Comparison of ENCODE assay signal across 17 cellular contexts in the genomic region with DNA sequence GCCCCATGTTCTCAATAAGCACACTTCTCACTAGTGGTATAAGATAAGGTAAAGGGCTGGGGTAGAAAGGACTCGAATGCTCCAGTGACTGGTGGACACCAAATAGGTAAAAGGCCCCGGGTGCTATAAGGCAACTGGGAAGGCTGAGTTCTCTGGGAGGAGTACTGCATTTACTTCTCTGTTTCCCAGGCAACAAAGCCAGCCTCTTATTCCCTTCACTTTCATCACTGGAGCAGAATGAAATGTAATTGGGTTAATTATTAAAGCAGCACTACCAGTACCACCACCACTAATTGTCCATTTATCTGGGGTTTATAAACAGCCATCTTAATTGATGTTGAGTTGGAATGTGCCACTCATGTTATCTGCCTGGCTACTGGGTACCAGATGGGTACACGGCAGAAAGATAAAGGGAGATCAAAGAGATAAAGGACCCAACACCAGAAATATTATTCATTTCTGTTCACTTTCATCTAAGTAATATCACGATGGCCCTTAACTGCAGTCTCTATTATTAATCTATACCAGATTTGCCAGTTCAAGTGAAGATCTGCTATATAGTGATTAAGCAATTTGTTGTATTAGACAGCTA.
A peak's percentile ranks its signal among the peaks of the same experiment; 100 is the strongest.
DNase-seq lines count a peak whose midpoint lies in the region; ATAC-seq, FAIRE-seq and TF ChIP-seq lines count a peak whose summit lies in the region.
"Had no signal": no experiment of that assay in that cellular context is flagged by ENCODE, and none has a peak within 500 bp of the region (broad histone marks: within the 10 kb centered on the region; RNA-seq: fewer than 3 reads in every experiment).

No MANE protein-coding gene starts in this region.

- peak; percentile 28 for DNase-seq in Ammon's horn (ENCODE audit: low spot score)
- peak; percentile 5 for DNase-seq in NCI-H1105 (lab: John Stamatoyannopoulos, UW)
- peak; percentile 26 for DNase-seq in SK-N-SH
- peak; percentile 85 for DNase-seq in left kidney (ENCODE audit: low read depth, low spot score)
- DNase-seq in HCEC 1CT, result no peak
- no peak for DNase-seq in activated CD4-positive, alpha-beta T cell treated with anti-CD3 and anti-CD28 coated beads, Interleukin-2, amount 50 U/mL, for 1 hour
- DNase-seq in RCC 7860 (ENCODE audit: low spot score), result no peak
- DNase-seq in lower lobe of right lung, result no peak
- DNase-seq: H9, IMR-90, Kasumi-1, MM.1S, NCI-H1092 treated with DMSO at 0.1 percent for 48 hours, NCI-H2081, NCI-H526 treated with DMSO at 0.1 percent for 48 hours, T-cell had no signal

- no peaks in the 10 kb centered on the region for H3K27me3 ChIP-seq in SK-N-SH (ENCODE audit: insufficient read depth)
- no peaks in the 10 kb centered on the region for H3K27me3 ChIP-seq in lower lobe of right lung (ENCODE audit: low read depth)

- H3K27ac ChIP-seq in SK-N-SH (ENCODE audit: low read depth in 2 of 2, low read length in 1 of 2) (no peak overlapping the region), lower lobe of right lung (no peak overlapping the region)
- H3K27ac ChIP-seq: C4-2B had no signal

- peak in 1 of 2 experiments; percentile 85; a peak in 2 of 4 replicates for TF ChIP-seq EP300 in SK-N-SH (IDR thresholded peaks at IDR 0.05; ENCODE audit: borderline replicate concordance in 1 of 2, low read depth in 1 of 2, low read length in 1 of 2)

- TF ChIP-seq CTCF in SK-N-SH (IDR thresholded peaks at IDR 0.05) (no peak), lower lobe of right lung (IDR thresholded peaks at IDR 0.05) (no peak)

- H3K9me3 ChIP-seq in SK-N-SH, result no peaks in the 10 kb centered on the region
- H3K9me3 ChIP-seq in lower lobe of right lung, result no peaks in the 10 kb centered on the region

- TF ChIP-seq RAD21 in SK-N-SH (IDR thresholded peaks at IDR 0.05; ENCODE audit: low read length), result no peak

- intact Hi-C loops in lower lobe of right lung (cut with DNase I), result no loop called here

- H2AFZ ChIP-seq in SK-N-SH (ENCODE audit: low read depth), result no peak overlapping the region

- peaks cover 9% of the 10 kb centered on the region; the same call in 1 of the 2 replicates for H3K79me2 ChIP-seq in SK-N-SH (ENCODE audit: insufficient read depth)

- 65% methylated on average over 4 of the region's 4 CpGs for WGBS in SK-N-SH (ENCODE audit: low lambda C conversion rate)

- H3K4me1 ChIP-seq in SK-N-SH (ENCODE audit: control insufficient read depth in 1 of 2, insufficient read depth in 2 of 2, low read depth in 1 of 2, low read length in 1 of 2) (peaks cover 10 to 12% of the 10 kb centered on the region in 2 experiments; a peak in 3 of 4 replicates), lower lobe of right lung (peaks cover 12% of the 10 kb centered on the region)

- H3K4me3 ChIP-seq in SK-N-SH (ENCODE audit: low read depth in 2 of 2, low read length in 1 of 2) (no peak overlapping the region), lower lobe of right lung (no peak overlapping the region)

- no peaks in the 10 kb centered on the region for H3K9me2 ChIP-seq in SK-N-SH

- POLR2A ChIA-PET in SK-N-SH (lab: Yijun Ruan, JAX), result no interaction called here

- H3K9ac ChIP-seq in SK-N-SH, result no peak overlapping the region

- no peak for FAIRE-seq in RCC 7860 (lab: Jason Lieb, UNC)

- peaks cover under 1% of the 10 kb centered on the region; the same call in 1 of the 2 replicates for H4K20me1 ChIP-seq in SK-N-SH (ENCODE audit: insufficient read depth)

- no peak for ATAC-seq in lower lobe of right lung
- ATAC-seq: T-cell had no signal

- CTCF ChIA-PET in SK-N-SH (lab: Yijun Ruan, JAX), result interaction anchor here (0.9 to 8.3 kb wide), 5 partner anchors 10 to 134 kb away, joined by 3 to 131 read pairs (median 6); no protein-coding TSS in a partner anchor

- peaks cover 5% of the 10 kb centered on the region for H3F3A ChIP-seq in SK-N-SH (replicated peaks; ENCODE audit: insufficient read depth)

- H3K36me3 ChIP-seq in SK-N-SH (replicated peaks in 1 of 2; ENCODE audit: control insufficient read depth in 1 of 2, insufficient read depth in 2 of 2, low read length in 1 of 2) (no peaks in the 10 kb centered on the region), lower lobe of right lung (peaks cover 18% of the 10 kb centered on the region)

- H3K4me2 ChIP-seq in SK-N-SH, result no peak overlapping the region

TF ChIP-seq in SK-N-SH, 30 proteins besides CTCF, POLR2A, EP300 and RAD21:
- TF ChIP-seq RCOR1 (IDR thresholded peaks at IDR 0.05; ENCODE audit: low read length) (peak; percentile 97), CHD2 (IDR thresholded peaks at IDR 0.05; ENCODE audit: low read length, partially characterized antibody) (peak; percentile 38), TCF12 (IDR thresholded peaks at IDR 0.05) (0 out of 2 replicates have a peak, but pooled peaks have one; percentile 20), USF1 (IDR thresholded peaks at IDR 0.05; ENCODE audit: borderline replicate concordance, low read depth) (no peak), GATA2 (CRISPR knock-in tag; IDR thresholded peaks at IDR 0.05) (peak; percentile 87)
TF ChIP-seq in SK-N-SH: peak in this region for 4.

Comparison
In these comparisons a context has a peak if more than half of its experiments do, and no peak if none do; other contexts are left out.
1. DNase-seq: peak in Ammon's horn (single experiment), NCI-H1105 (single experiment), SK-N-SH (single experiment) and left kidney (single experiment); none in HCEC 1CT (single experiment), activated CD4-positive, alpha-beta T cell treated with anti-CD3 and anti-CD28 coated beads, Interleukin-2, amount 50 U/mL, for 1 hour (single experiment), RCC 7860 (single experiment) and lower lobe of right lung (single experiment).